In genomic region chr14:41916313-41916712, GRCh38 we compare ENCODE assay signal across 32 cellular contexts.
"Had no signal": no experiment of that assay in that cellular context is flagged by ENCODE, and none has a peak within 500 bp of the region (broad histone marks: within the 10 kb centered on the region; RNA-seq: fewer than 3 reads in every experiment).

No MANE protein-coding gene starts in this region.

- H3K36me3 ChIP-seq: adrenal gland, brain microvascular endothelial cell, breast epithelium had no signal

- H3K9me3 ChIP-seq: adrenal gland had no signal

- ATAC-seq: activated CD8-positive, alpha-beta T cell treated with anti-CD3 and anti-CD28 coated beads for 36 hours; activated naive CD4-positive, alpha-beta T cell treated with anti-CD3 and anti-CD28 coated beads, Interleukin-2, amount 50 U/mL, for 72 hours; activated T-cell treated with anti-CD3 and anti-CD28 coated beads, Interleukin-2, amount 50 U/mL, for 4 hours; activated T-cell treated with anti-CD3 and anti-CD28 coated beads, Interleukin-2, amount 50 U/mL, for 72 hours; activated T-helper 17 cell treated with anti-CD3 and anti-CD28 coated beads, Interleukin-2, amount 50 U/mL, for 72 hours; body of pancreas had no signal

- H3K27ac ChIP-seq: adrenal gland, body of pancreas, brain microvascular endothelial cell, breast epithelium, VCaP had no signal

- DNase-seq: activated B cell treated with CpG ODN at 0.5 μM for 24 hours; activated CD4-positive, alpha-beta memory T cell treated with anti-CD3 and anti-CD28 coated beads for 36 hours; activated CD4-positive, alpha-beta T cell treated with anti-CD3 and anti-CD28 coated beads for 4 hours; activated CD4-positive, alpha-beta T cell treated with anti-CD3 and anti-CD28 coated beads, Interleukin-2, amount 10 ng/mL, durations not matched to agents 24 days and 14 days; activated CD4-positive, alpha-beta T cell treated with anti-CD3 and anti-CD28 coated beads, Interleukin-2, amount 50 U/mL, for 1 hour; activated CD4-positive, alpha-beta T cell treated with anti-CD3 and anti-CD28 coated beads, Interleukin-2, amount 50 U/mL, for 4 hours; activated CD4-positive, CD25-positive, alpha-beta regulatory T cell treated with anti-CD3 and anti-CD28 coated beads, Interleukin-2, amount 50 U/mL, for 72 hours; activated CD8-positive, alpha-beta memory T cell treated with anti-CD3 and anti-CD28 coated beads, Interleukin-2, amount 50 U/mL, for 4 hours; activated CD8-positive, alpha-beta T cell treated with anti-CD3 and anti-CD28 coated beads for 36 hours; activated effector memory CD4-positive, alpha-beta T cell treated with anti-CD3 and anti-CD28 coated beads, Interleukin-2, amount 50 U/mL, for 16 hours; activated gamma-delta T cell treated with Interleukin-2 at 50 U/mL for 16 hours; activated naive CD4-positive, alpha-beta T cell; activated naive CD4-positive, alpha-beta T cell treated with anti-CD3 and anti-CD28 coated beads for 36 hours; activated naive CD4-positive, alpha-beta T cell treated with anti-CD3 and anti-CD28 coated beads, Interleukin-2, amount 50 U/mL, for 16 hours; activated naive CD8-positive, alpha-beta T cell treated with anti-CD3 and anti-CD28 coated beads for 36 hours; activated T-cell treated with anti-CD3 and anti-CD28 coated beads for 4 hours; activated T-cell treated with anti-CD3 and anti-CD28 coated beads, Interleukin-2, amount 50 U/mL, for 1 hour; activated T-cell treated with anti-CD3 and anti-CD28 coated beads, Interleukin-2, amount 50 U/mL, for 4 hours; activated T-cell treated with anti-CD3 and anti-CD28 coated beads, Interleukin-2, amount 50 U/mL, for 72 hours; adrenal gland; amniotic stem cell; aorta; body of pancreas; brain microvascular endothelial cell; central memory CD4-positive, alpha-beta T cell; T-helper 2 cell; T-helper 9 cell had no signal

- FAIRE-seq: astrocyte had no signal

- H3K4me3 ChIP-seq: adrenal gland, body of pancreas, breast epithelium had no signal

- H3K27me3 ChIP-seq: adrenal gland, body of pancreas, brain microvascular endothelial cell, breast epithelium had no signal

- H3K4me1 ChIP-seq: adrenal gland, body of pancreas, breast epithelium had no signal
